ENCODE assay signal across 29 cellular contexts in genomic region chr16:6125483-6126259, GRCh38.
DNase-seq lines count a peak whose midpoint lies in the region; ATAC-seq and TF ChIP-seq lines count a peak whose summit lies in the region.
"Had no signal": no experiment of that assay in that cellular context is flagged by ENCODE, and none has a peak within 500 bp of the region (broad histone marks: within the 10 kb centered on the region; RNA-seq: fewer than 3 reads in every experiment).

No MANE protein-coding gene starts in this region.

- H3K4me2 ChIP-seq in neuronal stem cell (ENCODE audit: insufficient read depth, low read length, poor library complexity, severe bottlenecking), result no peak overlapping the region
- H3K4me2 ChIP-seq: BLaER1 treated with 17β-estradiol and CSF1 and Interleukin-3, amounts not matched to agents 10 nM and 100 nM had no signal

- H3K4me1 ChIP-seq in RWPE2 (ENCODE audit: insufficient read depth, poor library complexity, severe bottlenecking) (peaks cover 3% of the 10 kb centered on the region), endodermal cell (ENCODE audit: control insufficient read depth, insufficient read depth, low read length) (no peaks in the 10 kb centered on the region), neuronal stem cell (ENCODE audit: control insufficient read depth in 2 of 2, insufficient read depth in 1 of 2, low read depth in 1 of 2, low read length in 2 of 2) (peaks cover 0 to 18% of the 10 kb centered on the region in 2 donors), upper lobe of right lung (no peaks in the 10 kb centered on the region), right atrium auricular region (no peaks in the 10 kb centered on the region), upper lobe of left lung (no peaks in the 10 kb centered on the region), psoas muscle (no peaks in the 10 kb centered on the region)
- H3K4me1 ChIP-seq: BLaER1 treated with 17β-estradiol and CSF1 and Interleukin-3, amounts not matched to agents 10 nM and 100 nM; esophagus muscularis mucosa; tibial nerve had no signal

- H3K27ac ChIP-seq in RWPE2 (ENCODE audit: poor library complexity, severe bottlenecking), result peak overlapping the region; percentile 50
- H3K27ac ChIP-seq in endodermal cell (ENCODE audit: low read depth, low read length), result peak overlapping the region; percentile 87
- peak overlapping the region; percentile 5 for H3K27ac ChIP-seq in neuronal stem cell (replicated peaks; ENCODE audit: low read length)
- H3K27ac ChIP-seq in upper lobe of right lung, result no peak overlapping the region
- no peak overlapping the region for H3K27ac ChIP-seq in right atrium auricular region
- no peak overlapping the region for H3K27ac ChIP-seq in upper lobe of left lung
- H3K27ac ChIP-seq in psoas muscle, result no peak overlapping the region
- H3K27ac ChIP-seq: BLaER1 treated with 17β-estradiol and CSF1 and Interleukin-3, amounts not matched to agents 10 nM and 100 nM; coronary artery; esophagus muscularis mucosa; neutrophil; tibial nerve had no signal

- peak overlapping the region; percentile 13 for H3K18ac ChIP-seq in neuronal stem cell (ENCODE audit: low read length)

- no peak overlapping the region for H2BK5ac ChIP-seq in neuronal stem cell (ENCODE audit: low read length)

- no peak for TF ChIP-seq POLR2A in upper lobe of left lung (IDR thresholded peaks at IDR 0.05)

- no peak overlapping the region for H2BK12ac ChIP-seq in neuronal stem cell (ENCODE audit: low read length)

- no peaks in the 10 kb centered on the region for H3K27me3 Mint-ChIP-seq in endodermal cell (ENCODE audit: insufficient read depth)
- H3K27me3 Mint-ChIP-seq: effector memory CD8-positive, alpha-beta T cell; progenitor cell of endocrine pancreas; T-helper 17 cell had no signal

- no peak overlapping the region for H3K23ac ChIP-seq in neuronal stem cell (ENCODE audit: low read depth, low read length, poor library complexity)

- no peaks in the 10 kb centered on the region for H3K27me3 ChIP-seq in RWPE2 (ENCODE audit: insufficient read depth, poor library complexity, severe bottlenecking)
- no peaks in the 10 kb centered on the region for H3K27me3 ChIP-seq in endodermal cell (ENCODE audit: control insufficient read depth, insufficient read depth, low read length, poor library complexity, severe bottlenecking)
- H3K27me3 ChIP-seq in neuronal stem cell (ENCODE audit: control insufficient read depth in 3 of 3, insufficient read depth in 3 of 3, low read depth in 1 of 3, low read length in 3 of 3), result no peaks in the 10 kb centered on the region
- H3K27me3 ChIP-seq in upper lobe of right lung, result no peaks in the 10 kb centered on the region
- H3K27me3 ChIP-seq in right atrium auricular region, result no peaks in the 10 kb centered on the region
- no peaks in the 10 kb centered on the region for H3K27me3 ChIP-seq in upper lobe of left lung
- peaks cover 0 to 3% (median 0%) of the 10 kb centered on the region in 3 donors for H3K27me3 ChIP-seq in psoas muscle (ENCODE audit: insufficient read depth in 3 of 3, low read length in 2 of 3)
- H3K27me3 ChIP-seq: BLaER1 treated with 17β-estradiol and CSF1 and Interleukin-3, amounts not matched to agents 10 nM and 100 nM; esophagus muscularis mucosa; neutrophil; tibial nerve had no signal

- no peak for TF ChIP-seq CTCF in RWPE2 (IDR thresholded peaks at IDR 0.05; ENCODE audit: poor library complexity, severe bottlenecking)
- no peak for TF ChIP-seq CTCF in endodermal cell (conservative IDR thresholded peaks at IDR 0.05)
- TF ChIP-seq CTCF in upper lobe of right lung (IDR thresholded peaks at IDR 0.05), result no peak
- TF ChIP-seq CTCF in right atrium auricular region (IDR thresholded peaks at IDR 0.05), result no peak
- no peak for TF ChIP-seq CTCF in upper lobe of left lung (IDR thresholded peaks at IDR 0.05)
- TF ChIP-seq CTCF in psoas muscle (IDR thresholded peaks at IDR 0.05), result no peak

- H2BK15ac ChIP-seq in neuronal stem cell (ENCODE audit: low read length), result no peak overlapping the region

- DNase-seq in ELF-1 (ENCODE audit: low read depth, low spot score), result peak; percentile 23
- no peak for DNase-seq in RWPE2 (ENCODE audit: low spot score)
- no peak for DNase-seq in endodermal cell
- DNase-seq in neuronal stem cell (ENCODE audit: low spot score), result no peak
- no peak for DNase-seq in upper lobe of right lung
- DNase-seq in right atrium auricular region (ENCODE audit: low spot score), result no peak
- no peak for DNase-seq in upper lobe of left lung
- no peak for DNase-seq in psoas muscle
- DNase-seq: activated CD4-positive, alpha-beta T cell treated with anti-CD3 and anti-CD28 coated beads for 1 hour; activated CD8-positive, alpha-beta T cell treated with anti-CD3 and anti-CD28 coated beads, Interleukin-2, amount 10 ng/mL, durations not matched to agents 7 days and 5 days; activated naive CD4-positive, alpha-beta T cell treated with anti-CD3 and anti-CD28 coated beads, Interleukin-2, amount 50 U/mL, for 16 hours; amniotic stem cell; DMS153; effector memory CD8-positive, alpha-beta T cell; H7; islet precursor cell; Karpas-422; NCI-H524; Right ventricle myocardium superior; stimulated activated CD4-positive, alpha-beta T cell treated with anti-CD3 and anti-CD28 coated beads, Interleukin-4, amount 100 ng/mL, for 24 hours; T-helper 17 cell had no signal

- H2BK120ac ChIP-seq in neuronal stem cell (ENCODE audit: low read depth, low read length), result no peak overlapping the region

- no peak overlapping the region for H3K4me3 Mint-ChIP-seq in endodermal cell
- H3K4me3 Mint-ChIP-seq: activated CD8-positive, alpha-beta T cell treated with anti-CD3 and anti-CD28 coated beads, Interleukin-2, amount 10 ng/mL, durations not matched to agents 7 days and 5 days; effector memory CD8-positive, alpha-beta T cell; T-helper 17 cell had no signal

- no peaks in the 10 kb centered on the region for H3K36me3 ChIP-seq in RWPE2 (ENCODE audit: low read depth)
- H3K36me3 ChIP-seq in endodermal cell (ENCODE audit: control insufficient read depth, insufficient read depth, low read length), result no peaks in the 10 kb centered on the region
- no peaks in the 10 kb centered on the region for H3K36me3 ChIP-seq in neuronal stem cell (replicated peaks in 1 of 2; ENCODE audit: control insufficient read depth in 2 of 2, insufficient read depth in 2 of 2, low read length in 2 of 2)
- H3K36me3 ChIP-seq in upper lobe of right lung, result no peaks in the 10 kb centered on the region
- H3K36me3 ChIP-seq in right atrium auricular region, result no peaks in the 10 kb centered on the region
- no peaks in the 10 kb centered on the region for H3K36me3 ChIP-seq in upper lobe of left lung
- no peaks in the 10 kb centered on the region for H3K36me3 ChIP-seq in psoas muscle (ENCODE audit: insufficient read depth in 1 of 2, low read depth in 1 of 2)
- H3K36me3 ChIP-seq: BLaER1 treated with 17β-estradiol and CSF1 and Interleukin-3, amounts not matched to agents 10 nM and 100 nM; esophagus muscularis mucosa; neutrophil; tibial nerve had no signal

- H2AFZ ChIP-seq in neuronal stem cell (ENCODE audit: low read length), result no peak overlapping the region

- no peaks in the 10 kb centered on the region for H3K79me1 ChIP-seq in neuronal stem cell (ENCODE audit: low read depth, low read length)

- TF ChIP-seq EP300 in upper lobe of left lung (IDR thresholded peaks at IDR 0.05), result no peak

- no peak overlapping the region for H4K91ac ChIP-seq in neuronal stem cell (ENCODE audit: low read depth, low read length, poor library complexity)

- no peak overlapping the region for H2AK5ac ChIP-seq in neuronal stem cell (ENCODE audit: low read depth, low read length)

- no peak overlapping the region for H3K27ac Mint-ChIP-seq in endodermal cell
- H3K27ac Mint-ChIP-seq: activated CD8-positive, alpha-beta T cell treated with anti-CD3 and anti-CD28 coated beads, Interleukin-2, amount 10 ng/mL, durations not matched to agents 7 days and 5 days; activated T-helper 2 cell treated with anti-CD3 and anti-CD28 coated beads, Interferon-gamma antibody, Interleukin-2, Interleukin-4, amounts not matched to agents 10 μg/mL and 5 μg/mL and 100 μg/mL, durations not matched to agents 14 hours and 24 hours and 36 hours; effector memory CD8-positive, alpha-beta T cell; progenitor cell of endocrine pancreas; T-helper 17 cell had no signal

- H3K9ac ChIP-seq in endodermal cell (ENCODE audit: extremely low read depth, low read length, poor library complexity, severe bottlenecking), result no peak overlapping the region
- H3K9ac ChIP-seq in neuronal stem cell (ENCODE audit: low read depth, low read length, poor library complexity), result no peak overlapping the region
- H3K9ac ChIP-seq: BLaER1 treated with 17β-estradiol and CSF1 and Interleukin-3, amounts not matched to agents 10 nM and 100 nM had no signal

- H3K9me3 Mint-ChIP-seq in endodermal cell, result no peaks in the 10 kb centered on the region

- H3K14ac ChIP-seq in neuronal stem cell (ENCODE audit: low read length), result no peak overlapping the region

- H3K9me3 ChIP-seq in RWPE2 (ENCODE audit: severe bottlenecking) (no peaks in the 10 kb centered on the region), endodermal cell (ENCODE audit: control insufficient read depth, low read length) (no peaks in the 10 kb centered on the region), neuronal stem cell (replicated peaks in 1 of 2; ENCODE audit: control insufficient read depth in 2 of 2, insufficient read depth in 1 of 2, low read depth in 1 of 2, low read length in 2 of 2) (peaks cover 0 to 3% of the 10 kb centered on the region in 2 donors), upper lobe of right lung (no peaks in the 10 kb centered on the region), right atrium auricular region (no peaks in the 10 kb centered on the region), upper lobe of left lung (no peaks in the 10 kb centered on the region), psoas muscle (no peaks in the 10 kb centered on the region)
- H3K9me3 ChIP-seq: esophagus muscularis mucosa, neutrophil had no signal

- no peaks in the 10 kb centered on the region for H3K36me3 Mint-ChIP-seq in endodermal cell (ENCODE audit: low read depth)

- no peak overlapping the region for H3K4ac ChIP-seq in neuronal stem cell (ENCODE audit: low read length)

- intact Hi-C loops in upper lobe of right lung (cut with DNase I) (no loop called here), psoas muscle (cut with DNase I) (no loop called here)

- no peak overlapping the region for H4K8ac ChIP-seq in neuronal stem cell (ENCODE audit: low read depth, low read length)

- H3K4me1 Mint-ChIP-seq in endodermal cell, result peaks cover 12% of the 10 kb centered on the region
- H3K4me1 Mint-ChIP-seq: T-helper 17 cell had no signal

- ATAC-seq in RWPE2 (ENCODE audit: low read depth), result no peak
- no peak for ATAC-seq in upper lobe of right lung
- ATAC-seq in upper lobe of left lung (ENCODE audit: low FRiP score in 2 of 2), result no peak
- no peak for ATAC-seq in psoas muscle
- ATAC-seq: activated CD8-positive, alpha-beta T cell treated with anti-CD3 and anti-CD28 coated beads, Interleukin-2, amount 10 ng/mL, durations not matched to agents 7 days and 5 days; effector memory CD8-positive, alpha-beta T cell; SK-N-SH treated with all-trans-retinoic acid at 6 μM for 48 hours; T-helper 17 cell had no signal

- WGBS in endodermal cell (ENCODE audit: insufficient coverage in 1 of 2, insufficient read length in 1 of 2), 2 experiments, result 88 to 92% methylated on average over 5 to 8 of the region's 8 CpGs
- no CpG with 5 or more reads among the region's 8 CpGs for WGBS in neuronal stem cell (ENCODE audit: extremely low coverage in 2 of 2, insufficient read length in 2 of 2, insufficient replicate concordance in 1 of 2), 2 donors
- WGBS in upper lobe of left lung, 2 donors, result 71 to 83% methylated on average over 8 of the region's 8 CpGs
- 34 to 41% (median 40%) methylated on average over 8 of the region's 8 CpGs for WGBS in psoas muscle, 3 donors

- no peak overlapping the region for H3K4me3 ChIP-seq in RWPE2 (ENCODE audit: severe bottlenecking)
- H3K4me3 ChIP-seq in endodermal cell (ENCODE audit: low read length), result no peak overlapping the region
- H3K4me3 ChIP-seq in neuronal stem cell (ENCODE audit: low read length in 2 of 2), result no peak overlapping the region
- H3K4me3 ChIP-seq in upper lobe of right lung, result no peak overlapping the region
- no peak overlapping the region for H3K4me3 ChIP-seq in right atrium auricular region
- H3K4me3 ChIP-seq in upper lobe of left lung, result no peak overlapping the region
- no peak overlapping the region for H3K4me3 ChIP-seq in psoas muscle
- H3K4me3 ChIP-seq: BLaER1 treated with 17β-estradiol and CSF1 and Interleukin-3, amounts not matched to agents 10 nM and 100 nM; coronary artery; esophagus muscularis mucosa; tibial nerve had no signal

Comparison
In these comparisons a context has a peak if more than half of its experiments do, and no peak if none do; other contexts are left out.
1. H3K27ac ChIP-seq: peak in RWPE2 (single experiment), endodermal cell (single experiment) and neuronal stem cell (single experiment); none in upper lobe of right lung (single experiment), right atrium auricular region (0 of 2), upper lobe of left lung (0 of 4) and psoas muscle (single experiment).